Comparison of ENCODE assay signal across 8 cellular contexts in genomic region chr13:110321573-110321972, GRCh38. TPM values are rescaled to one million over a fixed set of nuclear protein-coding genes. Genes with fewer than 3 reads are reported as not detected.
DNase-seq lines count a peak whose midpoint lies in the region; ATAC-seq and TF ChIP-seq lines count a peak whose summit lies in the region.
"Not testable (repeated sequence)": the region's sequence is repeated elsewhere in the genome, so short reads cannot be mapped to it uniquely, and the experiment has no call there.

No MANE protein-coding gene starts in this region.

- 57 to 63% methylated on average over 2 to 3 of the region's 3 CpGs for WGBS in gastroesophageal sphincter (ENCODE audit: low coverage in 1 of 2), 2 donors
- WGBS in mesenchymal stem cell: 92% methylated on average over 3 of the region's 3 CpGs
- 53 to 62% methylated on average over 3 of the region's 3 CpGs for WGBS in aorta, 2 donors

- ATAC-seq in gastroesophageal sphincter; aorta (ENCODE audit: low FRiP score): not testable (repeated sequence)

- not testable (repeated sequence) for H3K4me3 Mint-ChIP-seq in Calu3 (ENCODE audit: low read depth, unreplicated experiment)
- H3K4me3 Mint-ChIP-seq in osteocyte (ENCODE audit: unreplicated experiment): peak overlapping the region; percentile 33

- H3K27me3 ChIP-seq in SJSA1 (replicated peaks); gastroesophageal sphincter; mesenchymal stem cell (ENCODE audit: control insufficient read depth in 1 of 2, insufficient read depth in 1 of 2, low read length in 2 of 2); stomach smooth muscle (ENCODE audit: control insufficient read depth in 1 of 2, insufficient read depth in 2 of 2, low read length in 2 of 2); aorta (ENCODE audit: control insufficient read depth in 1 of 2, insufficient read depth in 2 of 2, low read length in 1 of 2): not testable (repeated sequence)

- not testable (repeated sequence) for H2BK15ac ChIP-seq in mesenchymal stem cell (ENCODE audit: low read depth, poor library complexity, severe bottlenecking)

- not testable (repeated sequence) for H3K79me1 ChIP-seq in mesenchymal stem cell (replicated peaks; ENCODE audit: low read length, poor library complexity, severe bottlenecking)

- not testable (repeated sequence) for H2BK5ac ChIP-seq in mesenchymal stem cell (ENCODE audit: low read depth, low read length, poor library complexity, severe bottlenecking)

- not testable (repeated sequence) for H4K91ac ChIP-seq in mesenchymal stem cell (ENCODE audit: low read length)

- H3K27ac ChIP-seq in SJSA1 (peak overlapping the region; percentile 94), coronary artery (peak overlapping the region; percentile 62 to 89), gastroesophageal sphincter (peak overlapping the region; percentile 49 to 99 (median 89)), mesenchymal stem cell (ENCODE audit: low read length, poor library complexity, severe bottlenecking) (peak overlapping the region; percentile 98), stomach smooth muscle (ENCODE audit: low read length) (peak overlapping the region; percentile 82), aorta (ENCODE audit: low read depth in 1 of 2, low read length in 2 of 2) (peak overlapping the region; percentile 54 to 57)

- not testable (repeated sequence) for BruUV-seq in Calu3 (replicated peaks; lab: Mats Ljungman, UMichigan)

- H3K4me2 ChIP-seq in mesenchymal stem cell (ENCODE audit: low read length, poor library complexity, severe bottlenecking): not testable (repeated sequence)

- H2AFZ ChIP-seq in mesenchymal stem cell (ENCODE audit: low read depth, low read length): not testable (repeated sequence)

- not testable (repeated sequence) for H3K4me3 ChIP-seq in SJSA1; gastroesophageal sphincter; mesenchymal stem cell (ENCODE audit: insufficient read depth in 1 of 2, low read depth in 1 of 2, low read length in 2 of 2); stomach smooth muscle (ENCODE audit: low read length in 2 of 2); aorta (ENCODE audit: low read length in 2 of 2)
- peak overlapping the region; percentile 31 for H3K4me3 ChIP-seq in coronary artery

- not testable (repeated sequence) for H3K9me3 ChIP-seq in SJSA1 (replicated peaks); gastroesophageal sphincter; mesenchymal stem cell (ENCODE audit: control insufficient read depth, low read length); stomach smooth muscle (ENCODE audit: control insufficient read depth in 2 of 2, low read length in 2 of 2); aorta (ENCODE audit: control insufficient read depth, low read length)

- H3K27me3 Mint-ChIP-seq in Calu3 (ENCODE audit: unreplicated experiment); osteocyte (ENCODE audit: unreplicated experiment): not testable (repeated sequence)

- intact Hi-C loops in Calu3 (cut with micrococcal nuclease; ENCODE audit: unreplicated experiment); aorta (cut with DNase I): not testable (repeated sequence)

- H3K9me3 Mint-ChIP-seq in Calu3 (ENCODE audit: low read depth, unreplicated experiment); osteocyte (ENCODE audit: unreplicated experiment): not testable (repeated sequence)

- not testable (repeated sequence) for H2BK12ac ChIP-seq in mesenchymal stem cell (ENCODE audit: low read length in 2 of 2)

- not testable (repeated sequence) for H3K4me1 Mint-ChIP-seq in Calu3 (ENCODE audit: low read depth, unreplicated experiment)
- H3K4me1 Mint-ChIP-seq in osteocyte (ENCODE audit: unreplicated experiment): peaks cover 95% of the 10 kb centered on the region

- not testable (repeated sequence) for H2BK120ac ChIP-seq in mesenchymal stem cell (ENCODE audit: low read depth, low read length)

- peaks cover 37% of the 10 kb centered on the region for H3K36me3 ChIP-seq in SJSA1
- peaks cover 0 to 11% of the 10 kb centered on the region in 2 donors for H3K36me3 ChIP-seq in gastroesophageal sphincter
- peaks cover 6 to 44% of the 10 kb centered on the region in 2 experiments for H3K36me3 ChIP-seq in mesenchymal stem cell (ENCODE audit: control insufficient read depth in 1 of 2, insufficient read depth in 2 of 2, low read depth in 1 of 2, low read length in 2 of 2)
- H3K36me3 ChIP-seq in stomach smooth muscle (ENCODE audit: control insufficient read depth in 2 of 2, insufficient read depth in 2 of 2, low read length in 2 of 2): peaks cover 4 to 11% of the 10 kb centered on the region in 2 donors
- H3K36me3 ChIP-seq in aorta (ENCODE audit: control insufficient read depth in 1 of 2, insufficient read depth in 2 of 2, low read length in 1 of 2): not testable (repeated sequence)

- not testable (repeated sequence) for TF ChIP-seq POLR2A in gastroesophageal sphincter (IDR thresholded peaks at IDR 0.05)

- CTCF ChIA-PET in Calu3 (lab: Charles Lee): not testable (repeated sequence)

- not testable (repeated sequence) for H3K18ac ChIP-seq in mesenchymal stem cell (ENCODE audit: low read depth in 1 of 2, low read length in 2 of 2)

- H3K4me1 ChIP-seq in SJSA1 (replicated peaks) (peaks cover 76% of the 10 kb centered on the region), gastroesophageal sphincter (peaks cover 5 to 100% (median 60%) of the 10 kb centered on the region in 3 donors), mesenchymal stem cell (ENCODE audit: control insufficient read depth, insufficient read depth, low read depth, low read length) (peaks cover 47% of the 10 kb centered on the region), stomach smooth muscle (ENCODE audit: control insufficient read depth, insufficient read depth, low read length) (peaks cover 90% of the 10 kb centered on the region)
- H3K4me1 ChIP-seq in aorta (ENCODE audit: control insufficient read depth in 1 of 2, insufficient read depth in 2 of 2, low read length in 2 of 2): not testable (repeated sequence)

- DNase-seq in Calu3; mesenchymal stem cell; osteocyte (ENCODE audit: extremely low spot score, unreplicated experiment); aorta: not testable (repeated sequence)
- DNase-seq in SJSA1 (ENCODE audit: low read depth in 1 of 2, low spot score in 2 of 2) (peak in 1 of 2 experiments; percentile 19), coronary artery (ENCODE audit: low spot score) (peak; percentile 17)

- H3K4ac ChIP-seq in mesenchymal stem cell (ENCODE audit: low read depth in 1 of 2, low read length in 2 of 2): not testable (repeated sequence)

- H3K36me3 Mint-ChIP-seq in Calu3 (ENCODE audit: insufficient read depth, unreplicated experiment): not testable (repeated sequence)
- peaks cover 45% of the 10 kb centered on the region for H3K36me3 Mint-ChIP-seq in osteocyte (ENCODE audit: unreplicated experiment)

- not testable (repeated sequence) for TF ChIP-seq EP300 in gastroesophageal sphincter (IDR thresholded peaks at IDR 0.05)

- TF ChIP-seq CTCF in Calu3 (IDR thresholded peaks at IDR 0.05; ENCODE audit: unreplicated experiment); coronary artery (IDR thresholded peaks at IDR 0.05); gastroesophageal sphincter (IDR thresholded peaks at IDR 0.05); osteocyte (IDR thresholded peaks at IDR 0.05): not testable (repeated sequence)

- H4K8ac ChIP-seq in mesenchymal stem cell (ENCODE audit: low read length): not testable (repeated sequence)

- not testable (repeated sequence) for H3K23ac ChIP-seq in mesenchymal stem cell (ENCODE audit: low read length in 2 of 2)

- not testable (repeated sequence) for H3K14ac ChIP-seq in mesenchymal stem cell (ENCODE audit: low read length in 2 of 2)

- not testable (repeated sequence) for H3K9ac ChIP-seq in mesenchymal stem cell (ENCODE audit: low read length); stomach smooth muscle (ENCODE audit: low read length in 2 of 2)

- peak overlapping the region; percentile 97 for H2AK5ac ChIP-seq in mesenchymal stem cell (ENCODE audit: low read length, severe bottlenecking)

- H3K27ac Mint-ChIP-seq in Calu3 (ENCODE audit: unreplicated experiment) (peak overlapping the region; percentile 50), osteocyte (ENCODE audit: unreplicated experiment) (peak overlapping the region; percentile 97)

RNA-seq across cellular contexts. Expression of gene COL4A2, which starts 14.5 kb away (rescaled TPM):
- 0.42 and 1.0 TPM in 2 replicates for total RNA-seq in Calu3 (2022)
- total RNA-seq in SJSA1 (2014; rRNA removed; shearing (Covaris generic)): 677 and 741 TPM in 2 replicates
- 100 to 1,000 TPM; 478 to 945 (median 543) TPM for total RNA-seq in gastroesophageal sphincter
- polyA plus RNA-seq in mesenchymal stem cell (2013, experiment 1 of 2): 2,099 TPM
- polyA plus RNA-seq in mesenchymal stem cell (2013, experiment 2 of 2): 2,053 TPM
- total RNA-seq in osteocyte: 2,001 and 2,067 TPM in 2 replicates
- 1,000 to 10,000 TPM in 1 of 2 donors, 100 to 1,000 TPM in 1; 693 to 1,110 TPM for total RNA-seq in aorta
- polyA plus RNA-seq in aorta: 100 to 1,000 TPM; 117 to 670 TPM

RNA-seq across cellular contexts. Expression of gene COL4A1, which starts 14.6 kb away (rescaled TPM):
- total RNA-seq in Calu3 (2022): 0.12 TPM in 1 of 2 replicates, not detected in the other
- 489 and 591 TPM in 2 replicates for total RNA-seq in SJSA1 (2014; rRNA removed; shearing (Covaris generic))
- total RNA-seq in gastroesophageal sphincter: 100 to 1,000 TPM; 278 to 618 (median 440) TPM
- 2,271 TPM for polyA plus RNA-seq in mesenchymal stem cell (2013, experiment 1 of 2)
- polyA plus RNA-seq in mesenchymal stem cell (2013, experiment 2 of 2): 2,270 TPM
- 3,181 and 3,589 TPM in 2 replicates for total RNA-seq in osteocyte
- 100 to 1,000 TPM; 564 to 910 TPM for total RNA-seq in aorta
- 100 to 1,000 TPM in 1 of 2 donors, 10 to 100 TPM in 1; 73.3 to 379 TPM for polyA plus RNA-seq in aorta

Comparison
In these comparisons a context has a peak if more than half of its experiments do, and no peak if none do; other contexts are left out.
1. RNA of gene COL4A2, which starts 14.5 kb away (total RNA-seq): 2,001 to 2,067 TPM in osteocyte, 693 to 1,110 TPM in aorta, 677 to 741 TPM in SJSA1 and 478 to 945 TPM in gastroesophageal sphincter; 0.42 to 1.0 TPM in Calu3; every median in the first group is over 100 times any median in the second.
2. RNA of gene COL4A1, which starts 14.6 kb away (total RNA-seq): 3,181 to 3,589 TPM in osteocyte, 564 to 910 TPM in aorta, 489 to 591 TPM in SJSA1 and 278 to 618 TPM in gastroesophageal sphincter; 0.12 TPM in Calu3; every median in the first group is over 100 times any median in the second.
3. Peak in every context shown above with its lines, with median percentiles within 50 percentile points of each other: H3K27ac ChIP-seq.